28 cellular contexts compared by ENCODE assay signal in genomic region chr18:5646739-5647138, GRCh38.
"Had no signal": no experiment of that assay in that cellular context is flagged by ENCODE, and none has a peak within 500 bp of the region (broad histone marks: within the 10 kb centered on the region; RNA-seq: fewer than 3 reads in every experiment).

No MANE protein-coding gene starts in this region.

- H3K9me3 Mint-ChIP-seq: activated CD8-positive, alpha-beta T cell treated with anti-CD3 and anti-CD28 coated beads for 36 hours; activated naive CD4-positive, alpha-beta T cell treated with anti-CD3 and anti-CD28 coated beads, Interleukin-2, amount 10 ng/mL, durations not matched to agents 7 days and 5 days; activated naive CD8-positive, alpha-beta T cell treated with anti-CD3 and anti-CD28 coated beads, Interleukin-2, amount 10 ng/mL, durations not matched to agents 7 days and 5 days; activated T-cell treated with anti-CD3 and anti-CD28 coated beads, Interleukin-2, amount 50 U/mL, for 72 hours; activated T-helper 2 cell treated with anti-CD3 and anti-CD28 coated beads, Interferon-gamma antibody, Interleukin-2, Interleukin-4, amounts not matched to agents 10 μg/mL and 5 μg/mL and 100 μg/mL, durations not matched to agents 14 hours and 24 hours and 36 hours; T-helper 1 cell treated with Interleukin-12 subunit alpha and Interleukin-12 subunit beta and Interleukin-4 antibody, amounts not matched to agents 30 μg/mL and 1 μg/mL, for 36 hours had no signal

- H3K27me3 Mint-ChIP-seq: activated naive CD4-positive, alpha-beta T cell treated with anti-CD3 and anti-CD28 coated beads, Interleukin-2, amount 10 ng/mL, durations not matched to agents 7 days and 5 days; activated naive CD8-positive, alpha-beta T cell treated with anti-CD3 and anti-CD28 coated beads, Interleukin-2, amount 10 ng/mL, durations not matched to agents 7 days and 5 days had no signal

- H3K36me3 ChIP-seq: adrenal gland, breast epithelium, Peyer's patch, SJCRH30 had no signal

- H3K4me1 ChIP-seq: adrenal gland, breast epithelium, Peyer's patch, SJCRH30 had no signal

- ATAC-seq: activated CD4-positive, CD25-positive, alpha-beta regulatory T cell treated with anti-CD3 and anti-CD28 coated beads, Interleukin-2, amount 50 U/mL, for 24 hours; activated CD8-positive, alpha-beta T cell treated with anti-CD3 and anti-CD28 coated beads for 36 hours; activated T-cell treated with anti-CD3 and anti-CD28 coated beads, Interleukin-2, amount 50 U/mL, for 72 hours; SK-N-SH treated with all-trans-retinoic acid at 6 μM for 48 hours had no signal

- H3K4me1 Mint-ChIP-seq: activated naive CD4-positive, alpha-beta T cell treated with anti-CD3 and anti-CD28 coated beads, Interleukin-2, amount 10 ng/mL, durations not matched to agents 7 days and 5 days; activated naive CD8-positive, alpha-beta T cell treated with anti-CD3 and anti-CD28 coated beads, Interleukin-2, amount 10 ng/mL, durations not matched to agents 7 days and 5 days had no signal

- H3K4me3 Mint-ChIP-seq: activated CD8-positive, alpha-beta T cell treated with anti-CD3 and anti-CD28 coated beads for 36 hours; activated naive CD4-positive, alpha-beta T cell treated with anti-CD3 and anti-CD28 coated beads, Interleukin-2, amount 10 ng/mL, durations not matched to agents 7 days and 5 days; activated naive CD8-positive, alpha-beta T cell treated with anti-CD3 and anti-CD28 coated beads, Interleukin-2, amount 10 ng/mL, durations not matched to agents 7 days and 5 days; activated T-cell treated with anti-CD3 and anti-CD28 coated beads, Interleukin-2, amount 50 U/mL, for 72 hours; T-helper 1 cell treated with Interleukin-12 subunit alpha and Interleukin-12 subunit beta and Interleukin-4 antibody, amounts not matched to agents 30 μg/mL and 1 μg/mL, for 36 hours had no signal

- H3K27ac Mint-ChIP-seq: activated CD8-positive, alpha-beta T cell treated with anti-CD3 and anti-CD28 coated beads for 36 hours; activated naive CD4-positive, alpha-beta T cell treated with anti-CD3 and anti-CD28 coated beads, Interleukin-2, amount 10 ng/mL, durations not matched to agents 7 days and 5 days; activated naive CD8-positive, alpha-beta T cell treated with anti-CD3 and anti-CD28 coated beads, Interleukin-2, amount 10 ng/mL, durations not matched to agents 7 days and 5 days; activated T-cell treated with anti-CD3 and anti-CD28 coated beads, Interleukin-2, amount 50 U/mL, for 72 hours; activated T-helper 2 cell treated with anti-CD3 and anti-CD28 coated beads, Interferon-gamma antibody, Interleukin-2, Interleukin-4, amounts not matched to agents 10 μg/mL and 5 μg/mL and 100 μg/mL, durations not matched to agents 14 hours and 24 hours and 36 hours; T-helper 1 cell treated with Interleukin-12 subunit alpha and Interleukin-12 subunit beta and Interleukin-4 antibody, amounts not matched to agents 30 μg/mL and 1 μg/mL, for 36 hours had no signal

- H3K27ac ChIP-seq: adrenal gland, breast epithelium, Peyer's patch, RWPE1, SJCRH30 had no signal

- H3K27me3 ChIP-seq: adrenal gland, breast epithelium, Peyer's patch, SJCRH30 had no signal

- H3K36me3 Mint-ChIP-seq: activated naive CD4-positive, alpha-beta T cell treated with anti-CD3 and anti-CD28 coated beads, Interleukin-2, amount 10 ng/mL, durations not matched to agents 7 days and 5 days; activated naive CD8-positive, alpha-beta T cell treated with anti-CD3 and anti-CD28 coated beads, Interleukin-2, amount 10 ng/mL, durations not matched to agents 7 days and 5 days had no signal

- DNase-seq: activated CD4-positive, alpha-beta T cell treated with anti-CD3 and anti-CD28 coated beads for 4 hours; activated CD8-positive, alpha-beta memory T cell treated with anti-CD3 and anti-CD28 coated beads, Interleukin-2, amount 50 U/mL, for 4 hours; activated CD8-positive, alpha-beta T cell treated with anti-CD3 and anti-CD28 coated beads for 36 hours; activated gamma-delta T cell treated with Interleukin-2 at 50 U/mL for 16 hours; activated naive CD4-positive, alpha-beta T cell treated with anti-CD3 and anti-CD28 coated beads, Interleukin-2, amount 10 ng/mL, durations not matched to agents 7 days and 5 days; activated naive CD8-positive, alpha-beta T cell treated with anti-CD3 and anti-CD28 coated beads, Interleukin-2, amount 10 ng/mL, durations not matched to agents 7 days and 5 days; activated T-cell treated with anti-CD3 and anti-CD28 coated beads, Interleukin-2, amount 50 U/mL, for 72 hours; adrenal gland; anterior cingulate cortex; caudate nucleus; Karpas-422; NCI-H1105 treated with DMSO at 0.1 percent for 48 hours; NCI-H1436 treated with DMSO at 0.1 percent for 48 hours; NCI-H187; NCI-H2081; NCI-H510A treated with DMSO at 0.1 percent for 48 hours; NCI-H69; NK-92 treated with Interleukin-12 subunit alpha and Interleukin-12 subunit beta, amount 100 ng/mL, for 24 hours; OCI-M1; Peyer's patch; Right ventricle myocardium superior; SJCRH30 had no signal

- H3K4me3 ChIP-seq: adrenal gland, breast epithelium, Peyer's patch, SJCRH30 had no signal

- H3K9me3 ChIP-seq: adrenal gland, breast epithelium, Peyer's patch, SJCRH30 had no signal
